10 cellular contexts compared by ENCODE assay signal in genomic region chr2:98280376-98281102, GRCh38.
DNase-seq lines count a peak whose midpoint lies in the region; ATAC-seq and TF ChIP-seq lines count a peak whose summit lies in the region.
"Had no signal": no experiment of that assay in that cellular context is flagged by ENCODE, and none has a peak within 500 bp of the region (broad histone marks: within the 10 kb centered on the region; RNA-seq: fewer than 3 reads in every experiment).

No MANE protein-coding gene starts in this region.

- peak; percentile 72 for DNase-seq in AG08395 (ENCODE audit: low spot score)
- DNase-seq in HFFc6 = no peak
- DNase-seq in dermis blood vessel endothelial cell = peak; percentile 34
- DNase-seq in lower lobe of right lung = no peak
- no peak for DNase-seq in stimulated activated CD4-positive, alpha-beta T cell treated with anti-CD3 and anti-CD28 coated beads, Interleukin-15, amount 100 ng/mL, for 24 hours
- no peak for DNase-seq in T-helper 2 cell
- DNase-seq in activated effector memory CD4-positive, alpha-beta T cell treated with Interleukin-2 at 50 U/mL for 16 hours = no peak
- no peak for DNase-seq in stimulated activated naive CD8-positive, alpha-beta T cell treated with anti-CD3 and anti-CD28 coated beads, Interleukin-15, amount 100 ng/mL, for 72 hours

- peak overlapping the region; percentile 62 for H3K4me3 Mint-ChIP-seq in HFFc6
- no peak overlapping the region for H3K4me3 Mint-ChIP-seq in stimulated activated naive CD8-positive, alpha-beta T cell treated with anti-CD3 and anti-CD28 coated beads, Interleukin-15, amount 100 ng/mL, for 72 hours

- TF ChIP-seq CTCF in HFFc6 (IDR thresholded peaks at IDR 0.05) (no peak), lower lobe of right lung (IDR thresholded peaks at IDR 0.05) (no peak)

- H3K27ac ChIP-seq in lower lobe of right lung = no peak overlapping the region
- H3K27ac ChIP-seq: SK-N-MC, tibial nerve had no signal

- H3K36me3 Mint-ChIP-seq in HFFc6 (ENCODE audit: low read depth) = no peaks in the 10 kb centered on the region

- H3K4me1 Mint-ChIP-seq in HFFc6 (ENCODE audit: low read depth) = peaks cover 14% of the 10 kb centered on the region
- no peaks in the 10 kb centered on the region for H3K4me1 Mint-ChIP-seq in stimulated activated naive CD8-positive, alpha-beta T cell treated with anti-CD3 and anti-CD28 coated beads, Interleukin-15, amount 100 ng/mL, for 72 hours

- peaks cover 4% of the 10 kb centered on the region for H3K27me3 ChIP-seq in lower lobe of right lung (ENCODE audit: low read depth)

- H3K36me3 ChIP-seq in lower lobe of right lung = no peaks in the 10 kb centered on the region
- H3K36me3 ChIP-seq: tibial nerve had no signal

- H3K27me3 Mint-ChIP-seq in HFFc6 (ENCODE audit: insufficient read depth) = peaks cover 37% of the 10 kb centered on the region
- H3K27me3 Mint-ChIP-seq in stimulated activated naive CD8-positive, alpha-beta T cell treated with anti-CD3 and anti-CD28 coated beads, Interleukin-15, amount 100 ng/mL, for 72 hours = peaks cover 44% of the 10 kb centered on the region

- H3K27ac Mint-ChIP-seq in HFFc6 = no peak overlapping the region
- no peak overlapping the region for H3K27ac Mint-ChIP-seq in stimulated activated naive CD8-positive, alpha-beta T cell treated with anti-CD3 and anti-CD28 coated beads, Interleukin-15, amount 100 ng/mL, for 72 hours

- no peaks in the 10 kb centered on the region for H3K9me3 Mint-ChIP-seq in HFFc6
- H3K9me3 Mint-ChIP-seq in stimulated activated naive CD8-positive, alpha-beta T cell treated with anti-CD3 and anti-CD28 coated beads, Interleukin-15, amount 100 ng/mL, for 72 hours = no peaks in the 10 kb centered on the region

- intact Hi-C loops in lower lobe of right lung (cut with DNase I) = no loop called here

- peak; percentile 62 to 80 for ATAC-seq in lower lobe of right lung
- no peak for ATAC-seq in stimulated activated naive CD8-positive, alpha-beta T cell treated with anti-CD3 and anti-CD28 coated beads, Interleukin-15, amount 100 ng/mL, for 72 hours

- H3K9me3 ChIP-seq in lower lobe of right lung = no peaks in the 10 kb centered on the region

- H3K4me1 ChIP-seq in lower lobe of right lung = no peaks in the 10 kb centered on the region
- H3K4me1 ChIP-seq: tibial nerve had no signal

- H3K4me3 ChIP-seq in lower lobe of right lung = no peak overlapping the region
- H3K4me3 ChIP-seq: SK-N-MC, tibial nerve had no signal

Comparison
In these comparisons a context has a peak if more than half of its experiments do, and no peak if none do; other contexts are left out.
1. DNase-seq: peak in AG08395 (single experiment) and dermis blood vessel endothelial cell (single experiment); none in HFFc6 (single experiment), lower lobe of right lung (single experiment), stimulated activated CD4-positive, alpha-beta T cell treated with anti-CD3 and anti-CD28 coated beads, Interleukin-15, amount 100 ng/mL, for 24 hours (single experiment), T-helper 2 cell (0 of 5), activated effector memory CD4-positive, alpha-beta T cell treated with Interleukin-2 at 50 U/mL for 16 hours (single experiment) and stimulated activated naive CD8-positive, alpha-beta T cell treated with anti-CD3 and anti-CD28 coated beads, Interleukin-15, amount 100 ng/mL, for 72 hours (0 of 2).